ENCODE assay signal across 19 cellular contexts in the genomic region with DNA sequence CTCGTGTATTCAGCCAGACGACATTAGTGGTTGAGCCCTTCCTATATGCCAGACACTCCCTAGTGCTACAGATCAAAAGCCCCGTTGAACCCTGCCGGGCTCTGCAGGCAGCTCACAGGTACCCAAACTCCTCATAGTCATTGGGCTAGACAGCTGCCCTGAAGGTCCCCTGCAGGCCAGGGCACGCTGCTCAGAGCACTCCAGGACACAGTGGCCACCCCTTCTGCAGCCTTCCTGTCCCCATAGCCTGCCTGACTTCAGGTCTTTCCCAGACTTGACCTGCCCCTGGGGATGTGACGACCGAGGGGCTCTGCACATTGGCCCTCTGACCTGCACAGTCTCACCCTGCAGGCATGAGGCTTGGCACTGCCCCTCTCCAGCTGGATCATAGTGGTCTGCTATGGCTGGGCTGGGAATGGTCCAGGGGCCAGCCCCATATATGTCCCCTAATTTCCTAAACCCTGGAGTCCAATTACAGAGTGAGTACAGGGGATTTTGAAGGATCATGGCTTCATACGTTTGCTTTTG.
DNase-seq lines count a peak whose midpoint lies in the region; ATAC-seq, FAIRE-seq and TF ChIP-seq lines count a peak whose summit lies in the region.
"Had no signal": no experiment of that assay in that cellular context is flagged by ENCODE, and none has a peak within 500 bp of the region (broad histone marks: within the 10 kb centered on the region; RNA-seq: fewer than 3 reads in every experiment).

No MANE protein-coding gene starts in this region.

- TF ChIP-seq RAD21 in K562 (CRISPR knock-in tag; conservative IDR thresholded peaks at IDR 0.05 in 1 of 2, IDR thresholded peaks at IDR 0.05 in 1 of 2): no peak

- ATAC-seq in K562: peak; percentile 63; the same call in 2 of the 3 replicates
- peak; percentile 7 for ATAC-seq in aorta (ENCODE audit: low FRiP score)
- no peak for ATAC-seq in HG03439 (IDR thresholded peaks at IDR 0.05; ENCODE audit: unreplicated experiment)
- ATAC-seq: A549, HCT116 had no signal

- no peaks in the 10 kb centered on the region for H3K36me3 ChIP-seq in K562 (ENCODE audit: control insufficient read depth, insufficient read depth, low read length)
- H3K36me3 ChIP-seq in aorta (ENCODE audit: control insufficient read depth in 1 of 2, insufficient read depth in 2 of 2, low read length in 1 of 2): no peaks in the 10 kb centered on the region

- H3K4me1 Mint-ChIP-seq in osteocyte (ENCODE audit: unreplicated experiment): peaks cover 13% of the 10 kb centered on the region

- POLR2A ChIA-PET in K562 (lab: Yijun Ruan, JAX): interaction anchor here (0.5 kb wide), 1 partner anchor 94 kb away, joined by 3 read pairs; no protein-coding TSS in a partner anchor

- H3K27me3 ChIP-seq in K562 (ENCODE audit: control insufficient read depth in 2 of 2, insufficient read depth in 2 of 2, low read length in 2 of 2) (no peaks in the 10 kb centered on the region), aorta (ENCODE audit: control insufficient read depth in 1 of 2, insufficient read depth in 2 of 2, low read length in 1 of 2) (no peaks in the 10 kb centered on the region)

- intact Hi-C loops in K562 (cut with micrococcal nuclease): no loop called here
- intact Hi-C loops in aorta (cut with DNase I): no loop called here

- BruUV-seq in K562 (replicated peaks; lab: Mats Ljungman, UMichigan): no TSS peak

- H3K27ac ChIP-seq in K562 (ENCODE audit: extremely low read depth, low read depth, low read length) (no peak overlapping the region), aorta (ENCODE audit: low read depth in 1 of 2, low read length in 2 of 2) (no peak overlapping the region)
- H3K27ac ChIP-seq: 22Rv1, A549, C4-2B had no signal

- peak overlapping the region; percentile 32; the same call in 1 of the 2 replicates for H2AFZ ChIP-seq in K562 (ENCODE audit: low read depth, low read length)

- no peak for TF ChIP-seq EP300 in K562 (IDR thresholded peaks at IDR 0.05; ENCODE audit: low read length)

- TF ChIP-seq POLR2A in K562 (conservative IDR thresholded peaks at IDR 0.05): no peak

- peak; percentile 32 for DNase-seq in activated CD8-positive, alpha-beta memory T cell treated with anti-CD3 and anti-CD28 coated beads, Interleukin-2, amount 50 U/mL, for 48 hours
- DNase-seq in activated CD8-positive, alpha-beta memory T cell treated with anti-CD3 and anti-CD28 coated beads for 24 hours: no peak
- no peak for DNase-seq in K562 (ENCODE audit: extremely low read depth in 1 of 4, low spot score in 3 of 4)
- DNase-seq in osteocyte (ENCODE audit: extremely low spot score, unreplicated experiment): peak; percentile 73
- no peak for DNase-seq in aorta
- no peak for DNase-seq in cortex of kidney (lab: John Stamatoyannopoulos, UW)
- DNase-seq: AML-193; Caco-2; CD4-positive, alpha-beta T cell; GOT3; HFFc6 had no signal

- 11% methylated on average over 6 of the region's 8 CpGs for WGBS in K562 (ENCODE audit: insufficient coverage, low coverage, missing lambda C conversion rate)
- WGBS in aorta, 2 donors: 60 to 61% methylated on average over 8 of the region's 8 CpGs

- CTCF ChIA-PET in K562 (lab: Yijun Ruan, JAX; ENCODE audit: low intra/inter-chr PET ratio): no interaction called here

- H3K4me1 ChIP-seq in K562 (replicated peaks in 1 of 2; ENCODE audit: control insufficient read depth in 2 of 2, insufficient read depth in 2 of 2, low read length in 2 of 2) (no peaks in the 10 kb centered on the region; a peak in 1 of 5 replicates), aorta (ENCODE audit: control insufficient read depth in 1 of 2, insufficient read depth in 2 of 2, low read length in 2 of 2) (no peaks in the 10 kb centered on the region)
- H3K4me1 ChIP-seq: A549 had no signal

- no peak for TF ChIP-seq CTCF in K562 (IDR thresholded peaks at IDR 0.05 in 2 of 3, conservative IDR thresholded peaks at IDR 0.05 in 1 of 3; ENCODE audit: insufficient read depth in 2 of 3, low read depth in 1 of 3, low read length in 3 of 3)
- no peak for TF ChIP-seq CTCF in osteocyte (IDR thresholded peaks at IDR 0.05)

- H3K4me3 Mint-ChIP-seq in osteocyte (ENCODE audit: unreplicated experiment): no peak overlapping the region
- H3K4me3 Mint-ChIP-seq: CD4-positive, alpha-beta T cell; HFFc6 had no signal

- in situ Hi-C loops in K562 (cut with MboI): no loop called here

- no peaks in the 10 kb centered on the region for H3K36me3 Mint-ChIP-seq in osteocyte (ENCODE audit: unreplicated experiment)

- no peak overlapping the region for H3K4me2 ChIP-seq in K562 (ENCODE audit: insufficient read depth, low read length)
- H3K4me2 ChIP-seq: A549 had no signal

- no peak for FAIRE-seq in K562 (lab: Jason Lieb, UNC)
- FAIRE-seq: A549, D721Med, G401.6, GM12891 had no signal

- H3K4me3 ChIP-seq in K562: no peak overlapping the region
- H3K4me3 ChIP-seq in aorta (ENCODE audit: low read length in 2 of 2): no peak overlapping the region
- H3K4me3 ChIP-seq: A549 had no signal

- no peaks in the 10 kb centered on the region for H3K9me1 ChIP-seq in K562 (ENCODE audit: control insufficient read depth, insufficient read depth, low read length)

- H3K9me3 Mint-ChIP-seq in osteocyte (ENCODE audit: unreplicated experiment): no peaks in the 10 kb centered on the region
- H3K9me3 Mint-ChIP-seq: CD4-positive, alpha-beta T cell had no signal

- H3K27me3 Mint-ChIP-seq in osteocyte (ENCODE audit: unreplicated experiment): peaks cover 11% of the 10 kb centered on the region
- H3K27me3 Mint-ChIP-seq: CD4-positive, alpha-beta T cell had no signal

- no peaks in the 10 kb centered on the region for H4K20me1 ChIP-seq in K562 (replicated peaks; ENCODE audit: control insufficient read depth, insufficient read depth, low read length)

- H3K79me2 ChIP-seq in K562 (ENCODE audit: control insufficient read depth, insufficient read depth, low read length): no peaks in the 10 kb centered on the region

- no peak overlapping the region for H3K27ac Mint-ChIP-seq in osteocyte (ENCODE audit: unreplicated experiment)
- H3K27ac Mint-ChIP-seq: CD4-positive, alpha-beta T cell; HFFc6 had no signal

- H3K9me3 ChIP-seq in K562 (replicated peaks; ENCODE audit: control insufficient read depth, insufficient read depth, low read depth, low read length) (no peaks in the 10 kb centered on the region), aorta (ENCODE audit: control insufficient read depth, low read length) (no peaks in the 10 kb centered on the region)
- H3K9me3 ChIP-seq: A549 had no signal

- H3K9ac ChIP-seq in K562 (ENCODE audit: insufficient read depth in 1 of 2, low read depth in 2 of 2, low read length in 2 of 2): no peak overlapping the region

TF ChIP-seq in K562, 482 proteins besides CTCF, POLR2A, EP300 and RAD21:
- TF ChIP-seq SAFB2 (IDR thresholded peaks at IDR 0.05; ENCODE audit: borderline replicate concordance, low read depth, low read length, severe bottlenecking) (no peak), HNRNPLL (IDR thresholded peaks at IDR 0.05; ENCODE audit: low read depth, low read length, poor library complexity, severe bottlenecking) (no peak), FOXJ3 (CRISPR knock-in tag; IDR thresholded peaks at IDR 0.05) (no peak), U2AF2 (optimal IDR thresholded peaks at IDR 0.05; ENCODE audit: low read depth, low read length) (no peak), FOSL1 (tag; conservative IDR thresholded peaks at IDR 0.05) (no peak), BDP1 (IDR thresholded peaks at IDR 0.05; ENCODE audit: insufficient read depth, insufficient read length) (no peak), CBFA2T3 (IDR thresholded peaks at IDR 0.05) (no peak), ZNF75A (CRISPR knock-in tag; IDR thresholded peaks at IDR 0.05) (no peak), ZFPM2 (CRISPR knock-in tag; IDR thresholded peaks at IDR 0.05) (no peak), ZNF589 (CRISPR knock-in tag; IDR thresholded peaks at IDR 0.05; ENCODE audit: low read depth) (no peak), ZNF12 (CRISPR knock-in tag; IDR thresholded peaks at IDR 0.05) (no peak), ZNF785 (CRISPR knock-in tag; IDR thresholded peaks at IDR 0.05) (no peak)
- TF ChIP-seq, protein P1, sequence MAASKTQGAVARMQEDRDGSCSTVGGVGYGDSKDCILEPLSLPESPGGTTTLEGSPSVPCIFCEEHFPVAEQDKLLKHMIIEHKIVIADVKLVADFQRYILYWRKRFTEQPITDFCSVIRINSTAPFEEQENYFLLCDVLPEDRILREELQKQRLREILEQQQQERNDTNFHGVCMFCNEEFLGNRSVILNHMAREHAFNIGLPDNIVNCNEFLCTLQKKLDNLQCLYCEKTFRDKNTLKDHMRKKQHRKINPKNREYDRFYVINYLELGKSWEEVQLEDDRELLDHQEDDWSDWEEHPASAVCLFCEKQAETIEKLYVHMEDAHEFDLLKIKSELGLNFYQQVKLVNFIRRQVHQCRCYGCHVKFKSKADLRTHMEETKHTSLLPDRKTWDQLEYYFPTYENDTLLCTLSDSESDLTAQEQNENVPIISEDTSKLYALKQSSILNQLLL (CRISPR knock-in tag; IDR thresholded peaks at IDR 0.05; ENCODE audit: borderline replicate concordance): no peak
TF ChIP-seq in K562: peak in this region for 0.

Comparison
In these comparisons a context has a peak if more than half of its experiments do, and no peak if none do; other contexts are left out.
1. DNase-seq: peak in activated CD8-positive, alpha-beta memory T cell treated with anti-CD3 and anti-CD28 coated beads, Interleukin-2, amount 50 U/mL, for 48 hours (single experiment) and osteocyte (single experiment); none in activated CD8-positive, alpha-beta memory T cell treated with anti-CD3 and anti-CD28 coated beads for 24 hours (single experiment), K562 (0 of 4), aorta (0 of 2) and cortex of kidney (single experiment).